Comparison of ENCODE assay signal across 1 cellular context in genomic region chr4:128287871-128288688, GRCh38.
A peak's percentile ranks its signal among the peaks of the same experiment; 100 is the strongest.
TF ChIP-seq lines count a peak whose summit lies in the region.

No MANE protein-coding gene starts in this region.

TF ChIP-seq in K562, 482 proteins besides CTCF, POLR2A, EP300 and RAD21 (continued from another document and continues in another):
- TF ChIP-seq ZFP91 (CRISPR knock-in tag; IDR thresholded peaks at IDR 0.05) (no peak), NCOA2 (IDR thresholded peaks at IDR 0.05; ENCODE audit: partially characterized antibody in 2 of 2) (no peak), CCAR2 (IDR thresholded peaks at IDR 0.05; ENCODE audit: low read depth, low read length) (no peak), BDP1 (IDR thresholded peaks at IDR 0.05; ENCODE audit: insufficient read depth, insufficient read length) (no peak), ZNF589 (CRISPR knock-in tag; IDR thresholded peaks at IDR 0.05; ENCODE audit: low read depth) (no peak), KLF10 (CRISPR knock-in tag; IDR thresholded peaks at IDR 0.05) (no peak), PYGO2 (tag; IDR thresholded peaks at IDR 0.05) (no peak), SIN3A (IDR thresholded peaks at IDR 0.05; ENCODE audit: borderline replicate concordance in 2 of 2, control insufficient read depth in 1 of 2, low read depth in 2 of 2, low read length in 2 of 2) (peak in 1 of 2 experiments; percentile 68; a peak in 1 of 4 replicates), ZNF3 (CRISPR knock-in tag; IDR thresholded peaks at IDR 0.05) (no peak), XRCC3 (IDR thresholded peaks at IDR 0.05) (no peak), RFX5 (IDR thresholded peaks at IDR 0.05; ENCODE audit: low read depth, low read length) (no peak), ESRRA (IDR thresholded peaks at IDR 0.05; ENCODE audit: borderline replicate concordance, low read depth) (peak; percentile 76), PATZ1 (CRISPR knock-in tag; IDR thresholded peaks at IDR 0.05; ENCODE audit: borderline replicate concordance) (no peak; the same call in 1 of the 2 replicates), ZNF592 (IDR thresholded peaks at IDR 0.05) (peak; percentile 62), CBFA2T3 (IDR thresholded peaks at IDR 0.05) (peak; percentile 66), ZNF639 (CRISPR knock-in tag; conservative IDR thresholded peaks at IDR 0.05 in 1 of 2, IDR thresholded peaks at IDR 0.05 in 1 of 2) (peak in 1 of 2 experiments; percentile 89; a peak in 2 of 4 replicates), JUND (IDR thresholded peaks at IDR 0.05; ENCODE audit: borderline replicate concordance, low read depth, low read length) (peak; percentile 57), JUND (tag; IDR thresholded peaks at IDR 0.05; ENCODE audit: borderline replicate concordance, low read depth, low read length) (peak; percentile 39; the same call in 1 of the 3 replicates), ETS2 (tag; IDR thresholded peaks at IDR 0.05; ENCODE audit: borderline replicate concordance, poor library complexity, severe bottlenecking) (no peak), PRDM10 (IDR thresholded peaks at IDR 0.05; ENCODE audit: partially characterized antibody) (no peak), HINFP (tag; conservative IDR thresholded peaks at IDR 0.05; ENCODE audit: low read depth) (no peak), AFF4 (CRISPR knock-in tag; IDR thresholded peaks at IDR 0.05) (peak; percentile 95), E2F8 (IDR thresholded peaks at IDR 0.05; ENCODE audit: low read depth, partially characterized antibody) (peak; percentile 73), CHCHD3 (CRISPR knock-in tag; IDR thresholded peaks at IDR 0.05) (no peak), ATF6 (CRISPR knock-in tag; IDR thresholded peaks at IDR 0.05) (peak; percentile 97), KDM2B (CRISPR knock-in tag; IDR thresholded peaks at IDR 0.05) (0 out of 2 replicates have a peak, but pooled peaks have one; percentile 46)
